Comparison of ENCODE assay signal across 8 cellular contexts in genomic region chr15:41936649-41937567, GRCh38. TPM values are rescaled to one million over a fixed set of nuclear protein-coding genes. Genes with fewer than 3 reads are reported as not detected.
DNase-seq lines count a peak whose midpoint lies in the region; ATAC-seq and TF ChIP-seq lines count a peak whose summit lies in the region.

No MANE protein-coding gene starts in this region.

- ATAC-seq in HG03159 (IDR thresholded peaks at IDR 0.05; ENCODE audit: unreplicated experiment), result no peak
- ATAC-seq in GM18867 (IDR thresholded peaks at IDR 0.05; ENCODE audit: unreplicated experiment), result no peak

- no peak overlapping the region for H3K27ac ChIP-seq in H9 (ENCODE audit: insufficient read length, low read depth, low read length)
- peak overlapping the region; percentile 95 for H3K27ac ChIP-seq in effector memory CD4-positive, alpha-beta T cell (ENCODE audit: insufficient read depth, low read length, poor library complexity, severe bottlenecking)

- H2BK5ac ChIP-seq in H9 (ENCODE audit: insufficient read length, low read length), result no peak overlapping the region

- no peak overlapping the region for H3K14ac ChIP-seq in H9 (ENCODE audit: insufficient read depth, low read length)

- H2BK120ac ChIP-seq in H9 (ENCODE audit: low read depth, low read length, poor library complexity, severe bottlenecking), result no peak overlapping the region

- no peak overlapping the region for H3K9ac ChIP-seq in H9 (ENCODE audit: extremely low read depth, insufficient read length, low read length)

- no peak overlapping the region for H3K23ac ChIP-seq in H9 (ENCODE audit: insufficient read length, low read depth, low read length)

- no CpG with 5 or more reads among the region's 19 CpGs for WGBS in H9 (ENCODE audit: extremely low coverage, insufficient read length, low lambda C conversion rate)

- H3K9me3 ChIP-seq in H9 (ENCODE audit: control insufficient read depth, low read depth, low read length), result no peaks in the 10 kb centered on the region
- no peaks in the 10 kb centered on the region for H3K9me3 ChIP-seq in effector memory CD4-positive, alpha-beta T cell (ENCODE audit: control insufficient read depth, low read length)

- no peaks in the 10 kb centered on the region for H3K27me3 ChIP-seq in H9 (ENCODE audit: insufficient read depth, low read length)
- H3K27me3 ChIP-seq in effector memory CD4-positive, alpha-beta T cell (replicated peaks; ENCODE audit: control insufficient read depth, insufficient read depth, low read length, poor library complexity, severe bottlenecking), result no peaks in the 10 kb centered on the region

- no peak overlapping the region for H2BK15ac ChIP-seq in H9 (ENCODE audit: low read depth, low read length)

- H3T11ph ChIP-seq in H9 (ENCODE audit: low read length), result no peak overlapping the region

- no peak for DNase-seq in H9
- DNase-seq in activated CD4-positive, alpha-beta memory T cell treated with anti-CD3 and anti-CD28 coated beads, Interleukin-2, amount 10 ng/mL, durations not matched to agents 7 days and 5 days, result peak; percentile 83
- peak; percentile 81 for DNase-seq in effector memory CD4-positive, alpha-beta T cell
- DNase-seq in stimulated activated CD4-positive, alpha-beta T cell treated with anti-CD3 and anti-CD28 coated beads, Interleukin-15, amount 100 ng/mL, for 24 hours, result peak; percentile 87
- no peak for DNase-seq in NCI-H446 treated with DMSO at 0.1 percent for 48 hours (lab: John Stamatoyannopoulos, UW)
- DNase-seq in GM19238 (ENCODE audit: insufficient read length, low spot score), result no peak

- H3K4me2 ChIP-seq in H9 (ENCODE audit: insufficient read depth, insufficient read length, low read length), result no peak overlapping the region

- H4K91ac ChIP-seq in H9 (ENCODE audit: insufficient read length, low read depth, low read length), result no peak overlapping the region

- no peak overlapping the region for H2AK5ac ChIP-seq in H9 (ENCODE audit: insufficient read length, low read length)

- H3K4me3 Mint-ChIP-seq in H9, result no peak overlapping the region
- H3K4me3 Mint-ChIP-seq in activated CD4-positive, alpha-beta memory T cell treated with anti-CD3 and anti-CD28 coated beads, Interleukin-2, amount 10 ng/mL, durations not matched to agents 7 days and 5 days, result peak overlapping the region; percentile 63

- H3K4me1 ChIP-seq in H9 (ENCODE audit: insufficient read depth, low read length), result peaks cover 10% of the 10 kb centered on the region; the same call in 1 of the 2 replicates
- peaks cover 62% of the 10 kb centered on the region for H3K4me1 ChIP-seq in effector memory CD4-positive, alpha-beta T cell (ENCODE audit: control insufficient read depth, insufficient read depth, low read length, poor library complexity, severe bottlenecking)

- peaks cover 28 to 37% of the 10 kb centered on the region in 2 experiments for H3K4me1 Mint-ChIP-seq in H9
- peaks cover 75% of the 10 kb centered on the region for H3K4me1 Mint-ChIP-seq in activated CD4-positive, alpha-beta memory T cell treated with anti-CD3 and anti-CD28 coated beads, Interleukin-2, amount 10 ng/mL, durations not matched to agents 7 days and 5 days

- no peaks in the 10 kb centered on the region; a peak in 1 of 5 replicates for H3K9me3 Mint-ChIP-seq in H9
- no peaks in the 10 kb centered on the region for H3K9me3 Mint-ChIP-seq in activated CD4-positive, alpha-beta memory T cell treated with anti-CD3 and anti-CD28 coated beads, Interleukin-2, amount 10 ng/mL, durations not matched to agents 7 days and 5 days

- no peak overlapping the region for H4K8ac ChIP-seq in H9 (replicated peaks; ENCODE audit: insufficient read length, low read depth, low read length)

- TF ChIP-seq CTCF in H9 (conservative IDR thresholded peaks at IDR 0.05), result no peak

- no peaks in the 10 kb centered on the region for H3K27me3 Mint-ChIP-seq in H9 (ENCODE audit: low read depth)
- no peaks in the 10 kb centered on the region for H3K27me3 Mint-ChIP-seq in activated CD4-positive, alpha-beta memory T cell treated with anti-CD3 and anti-CD28 coated beads, Interleukin-2, amount 10 ng/mL, durations not matched to agents 7 days and 5 days

- no peaks in the 10 kb centered on the region for H4K20me1 ChIP-seq in H9 (ENCODE audit: control insufficient read depth, insufficient read depth, insufficient read length)

- no peaks in the 10 kb centered on the region for H3K79me2 ChIP-seq in H9 (ENCODE audit: insufficient read depth, low read length)

- no peak overlapping the region for H4K5ac ChIP-seq in H9 (ENCODE audit: insufficient read length, low read depth, low read length)

- H3K4ac ChIP-seq in H9 (ENCODE audit: low read depth, low read length), result no peak overlapping the region

- H2BK20ac ChIP-seq in H9 (ENCODE audit: low read depth, low read length, poor library complexity, severe bottlenecking), result no peak overlapping the region

- no peak overlapping the region for H2BK12ac ChIP-seq in H9 (ENCODE audit: insufficient read length, low read depth, low read length)

- no peak overlapping the region for H3K56ac ChIP-seq in H9 (ENCODE audit: insufficient read length, low read depth, low read length)

- H3K79me1 ChIP-seq in H9 (ENCODE audit: insufficient read depth, low read depth, low read length, poor library complexity, severe bottlenecking), result no peaks in the 10 kb centered on the region

- peak overlapping the region; percentile 11 for H3K4me3 ChIP-seq in effector memory CD4-positive, alpha-beta T cell (ENCODE audit: insufficient read depth, low read depth, low read length, poor library complexity, severe bottlenecking)

- H3K18ac ChIP-seq in H9 (ENCODE audit: insufficient read length, low read depth, low read length), result no peak overlapping the region

- peaks cover 5% of the 10 kb centered on the region for H3K36me3 ChIP-seq in effector memory CD4-positive, alpha-beta T cell (ENCODE audit: control insufficient read depth, insufficient read depth, low read length)

- H3K36me3 Mint-ChIP-seq in H9 (ENCODE audit: insufficient read depth in 1 of 3, low read depth in 3 of 3), result peaks cover 0 to 24% (median 24%) of the 10 kb centered on the region in 3 experiments; a peak in 6 of 7 replicates
- H3K36me3 Mint-ChIP-seq in activated CD4-positive, alpha-beta memory T cell treated with anti-CD3 and anti-CD28 coated beads, Interleukin-2, amount 10 ng/mL, durations not matched to agents 7 days and 5 days (ENCODE audit: low read depth), result peaks cover 40% of the 10 kb centered on the region

- CTCF ChIA-PET in activated CD4-positive, alpha-beta memory T cell treated with anti-CD3 and anti-CD28 coated beads, Interleukin-2, amount 10 ng/mL, durations not matched to agents 7 days and 5 days (lab: Charles Lee), result interaction anchor here (0.8 to 7.5 kb wide), 22 partner anchors 9 to 471 kb away, joined by 3 to 73 read pairs (median 5); partner anchors contain the start of genes EHD4, MAPKBP1 and SPTBN5

- H3K23me2 ChIP-seq in H9 (ENCODE audit: insufficient read length, low read depth, low read length, poor library complexity, severe bottlenecking), result no peaks in the 10 kb centered on the region

- POLR2A ChIA-PET in activated CD4-positive, alpha-beta memory T cell treated with anti-CD3 and anti-CD28 coated beads, Interleukin-2, amount 10 ng/mL, durations not matched to agents 7 days and 5 days (lab: Charles Lee), result interaction anchor here (0.6 to 10.7 kb wide), 23 partner anchors 10 to 1237 kb away, joined by 3 to 186 read pairs (median 4); partner anchors contain the start of genes EHD4, MAPKBP1, MGA and VPS39

- peak overlapping the region in 2 of 3 experiments; percentile 59 to 84; a peak in 4 of 7 replicates for H3K27ac Mint-ChIP-seq in H9
- H3K27ac Mint-ChIP-seq in activated CD4-positive, alpha-beta memory T cell treated with anti-CD3 and anti-CD28 coated beads, Interleukin-2, amount 10 ng/mL, durations not matched to agents 7 days and 5 days, result peak overlapping the region; percentile 99

- H2AFZ ChIP-seq in H9 (ENCODE audit: low read length), result no peak overlapping the region

RNA-seq across cellular contexts. Expression of gene EHD4, which starts 35.4 kb away (rescaled TPM):
- total RNA-seq in H9 (2021), result 22.9 and 24.2 TPM in 2 replicates
- total RNA-seq in activated CD4-positive, alpha-beta memory T cell treated with anti-CD3 and anti-CD28 coated beads, Interleukin-2, amount 10 ng/mL, durations not matched to agents 7 days and 5 days, result 10 to 100 TPM; 25.0 to 25.3 TPM

RNA-seq across cellular contexts. Expression of gene SPTBN5, which starts 43.1 kb away (rescaled TPM):
- 0.90 and 0.97 TPM in 2 replicates for total RNA-seq in H9 (2021)
- 1 to 10 TPM; 1.5 to 1.6 TPM for total RNA-seq in activated CD4-positive, alpha-beta memory T cell treated with anti-CD3 and anti-CD28 coated beads, Interleukin-2, amount 10 ng/mL, durations not matched to agents 7 days and 5 days

Comparison
In these comparisons a context has a peak if more than half of its experiments do, and no peak if none do; other contexts are left out.
1. DNase-seq: peak in activated CD4-positive, alpha-beta memory T cell treated with anti-CD3 and anti-CD28 coated beads, Interleukin-2, amount 10 ng/mL, durations not matched to agents 7 days and 5 days (single experiment), effector memory CD4-positive, alpha-beta T cell (3 of 3) and stimulated activated CD4-positive, alpha-beta T cell treated with anti-CD3 and anti-CD28 coated beads, Interleukin-15, amount 100 ng/mL, for 24 hours (single experiment); none in H9 (single experiment), NCI-H446 treated with DMSO at 0.1 percent for 48 hours (single experiment) and GM19238 (single experiment).